ENCODE assay signal across 9 cellular contexts in the genomic region with DNA sequence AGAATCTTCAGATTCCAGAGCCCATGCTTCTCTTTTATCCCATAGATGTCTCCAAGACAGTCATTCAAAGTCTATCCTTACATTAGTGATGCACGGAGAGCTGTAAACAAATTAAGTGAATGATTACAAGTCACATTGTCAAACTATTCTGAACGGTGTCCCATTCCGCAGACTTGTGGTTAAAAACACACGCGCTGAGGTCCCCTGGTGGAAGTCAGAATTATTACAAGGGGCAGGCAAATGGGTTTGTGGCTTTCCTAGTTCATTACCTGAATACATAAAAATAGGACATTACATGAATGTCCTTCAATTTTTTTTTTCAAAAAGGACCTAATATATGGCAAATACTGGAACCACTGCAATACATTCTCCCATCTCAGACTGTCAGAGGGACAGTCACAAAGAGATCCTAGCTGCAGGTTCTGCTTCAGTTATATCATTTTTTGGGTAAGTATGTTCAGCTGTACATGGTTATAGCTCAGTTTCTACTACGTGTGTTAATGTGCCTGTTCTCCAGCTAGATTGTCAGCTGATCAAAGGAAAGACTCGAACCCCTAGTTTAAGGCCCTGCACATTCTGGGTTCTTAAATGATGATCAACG. TPM values are rescaled to one million over a fixed set of nuclear protein-coding genes. Genes with fewer than 3 reads are reported as not detected.
DNase-seq lines count a peak whose midpoint lies in the region; ATAC-seq and TF ChIP-seq lines count a peak whose summit lies in the region.
"Had no signal": no experiment of that assay in that cellular context is flagged by ENCODE, and none has a peak within 500 bp of the region (broad histone marks: within the 10 kb centered on the region; RNA-seq: fewer than 3 reads in every experiment).

No MANE protein-coding gene starts in this region.

- no peaks in the 10 kb centered on the region for H3K36me3 ChIP-seq in Peyer's patch

- H3K27me3 Mint-ChIP-seq in activated naive CD8-positive, alpha-beta T cell treated with anti-CD3 and anti-CD28 coated beads, Interleukin-2, amount 50 U/mL, for 24 hours = peaks cover 4% of the 10 kb centered on the region

- DNase-seq in DMS79 (lab: John Stamatoyannopoulos, UW) (peak; percentile 49), HUDEP-2 (lab: John Stamatoyannopoulos, UW; ENCODE audit: unreplicated experiment in 76 of 76) (peak in 49 of 76 experiments; percentile 4 to 61 (median 30)), Peyer's patch (peak in 1 of 3 donors; percentile 84), left ventricle myocardium superior (peak; percentile 40), sciatic nerve (ENCODE audit: low spot score) (peak; percentile 70), mesenteric fat pad (ENCODE audit: low spot score) (no peak)
- DNase-seq in activated naive CD8-positive, alpha-beta T cell treated with anti-CD3 and anti-CD28 coated beads, Interleukin-2, amount 50 U/mL, for 24 hours = peak; percentile 59

- H3K9me3 Mint-ChIP-seq in activated naive CD8-positive, alpha-beta T cell treated with anti-CD3 and anti-CD28 coated beads, Interleukin-2, amount 50 U/mL, for 24 hours = no peaks in the 10 kb centered on the region
- H3K9me3 Mint-ChIP-seq: dendritic cell treated with granulocyte-macrophage colony-stimulating factor and Interleukin-4, amounts not matched to agents 40 ng/mL and 50 ng/mL, for 4 days had no signal

- TF ChIP-seq POLR2A in Peyer's patch (IDR thresholded peaks at IDR 0.05) = no peak

- intact Hi-C loops in left ventricle myocardium superior (cut with micrococcal nuclease) = loop anchor here (5.0 kb wide), 1 partner anchor 186 kb away; no protein-coding TSS in a partner anchor
- intact Hi-C loops in sciatic nerve (cut with DNase I) = loop anchor here (5.0 kb wide), 1 partner anchor 186 kb away; no protein-coding TSS in a partner anchor

- ATAC-seq in GM21390 (IDR thresholded peaks at IDR 0.05; ENCODE audit: unreplicated experiment) (peak; percentile 82), left ventricle myocardium superior (no peak), sciatic nerve (peak; percentile 42)
- ATAC-seq in activated naive CD8-positive, alpha-beta T cell treated with anti-CD3 and anti-CD28 coated beads, Interleukin-2, amount 50 U/mL, for 24 hours = peak; percentile 38

- peaks cover 9% of the 10 kb centered on the region for H3K4me1 Mint-ChIP-seq in activated naive CD8-positive, alpha-beta T cell treated with anti-CD3 and anti-CD28 coated beads, Interleukin-2, amount 50 U/mL, for 24 hours

- H3K27me3 ChIP-seq in Peyer's patch = no peaks in the 10 kb centered on the region

- no peak overlapping the region for H3K27ac ChIP-seq in Peyer's patch

- no peaks in the 10 kb centered on the region for H3K4me1 ChIP-seq in Peyer's patch

- no peaks in the 10 kb centered on the region for H3K9me3 ChIP-seq in Peyer's patch

- peak; percentile 65 to 96 (median 86) for TF ChIP-seq CTCF in Peyer's patch (IDR thresholded peaks at IDR 0.05)

- no peak overlapping the region for H3K4me3 Mint-ChIP-seq in activated naive CD8-positive, alpha-beta T cell treated with anti-CD3 and anti-CD28 coated beads, Interleukin-2, amount 50 U/mL, for 24 hours
- H3K4me3 Mint-ChIP-seq: dendritic cell treated with granulocyte-macrophage colony-stimulating factor and Interleukin-4, amounts not matched to agents 40 ng/mL and 50 ng/mL, for 4 days had no signal

- H3K27ac Mint-ChIP-seq in activated naive CD8-positive, alpha-beta T cell treated with anti-CD3 and anti-CD28 coated beads, Interleukin-2, amount 50 U/mL, for 24 hours = no peak overlapping the region
- H3K27ac Mint-ChIP-seq: dendritic cell treated with granulocyte-macrophage colony-stimulating factor and Interleukin-4, amounts not matched to agents 40 ng/mL and 50 ng/mL, for 4 days had no signal

- no peaks in the 10 kb centered on the region for H3K36me3 Mint-ChIP-seq in activated naive CD8-positive, alpha-beta T cell treated with anti-CD3 and anti-CD28 coated beads, Interleukin-2, amount 50 U/mL, for 24 hours (ENCODE audit: low read depth)

- H3K4me3 ChIP-seq in Peyer's patch = no peak overlapping the region

RNA-seq across cellular contexts. Expression of a gene that starts 53.1 kb away (rescaled TPM):
- total RNA-seq in Peyer's patch = 10 to 100 TPM in 3 of 4 donors, 1 to 10 TPM in 1; 6.3 to 25.3 (median 13.9) TPM
- total RNA-seq in left ventricle myocardium superior = 9.3 TPM
- total RNA-seq in sciatic nerve = 54.4 TPM
- 20.8 TPM for total RNA-seq in mesenteric fat pad
